Comparison of ENCODE assay signal across 1 cellular context in the genomic region with DNA sequence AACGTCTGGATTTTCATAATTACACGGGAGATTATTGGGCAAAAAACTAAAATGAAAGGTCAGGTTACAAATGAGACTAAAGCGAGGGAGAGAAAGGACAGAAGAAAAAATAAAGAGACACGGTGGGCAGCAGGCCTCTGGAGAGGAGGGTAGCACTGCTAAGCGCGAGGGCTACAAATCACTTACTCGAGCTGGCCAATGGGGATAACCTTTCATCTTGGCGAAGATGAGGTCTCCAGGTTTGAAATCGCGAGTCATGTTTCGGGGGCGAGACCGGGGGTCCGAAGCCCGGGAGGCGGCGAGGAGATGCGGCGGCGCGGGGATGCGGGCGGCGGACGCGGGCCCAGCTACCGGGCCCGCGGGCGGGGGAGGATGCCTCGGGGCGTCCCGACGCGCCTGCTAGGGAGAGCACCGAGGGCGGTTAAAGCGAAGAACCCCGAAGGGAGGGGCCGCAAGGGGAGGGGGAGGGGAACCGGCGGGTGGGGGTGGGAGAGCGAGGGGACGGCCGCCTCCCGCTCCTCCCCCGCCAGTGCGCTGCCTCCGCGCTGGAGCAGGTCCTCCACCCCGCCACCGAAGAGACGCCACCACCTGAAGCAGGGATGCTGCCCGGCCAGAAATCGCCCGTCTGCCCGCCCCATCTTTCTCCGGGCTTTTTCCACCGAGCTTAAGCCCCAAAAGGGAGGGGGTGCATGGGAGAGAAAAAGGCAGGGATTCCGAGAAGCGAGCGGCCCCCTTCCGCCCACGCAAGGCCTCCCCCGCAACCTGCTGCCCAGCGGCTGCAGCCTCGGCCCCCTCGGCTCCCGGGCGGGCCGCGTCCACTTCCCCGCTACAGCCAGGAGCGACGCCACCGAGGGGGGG.
A peak's percentile ranks its signal among the peaks of the same experiment; 100 is the strongest.
TF ChIP-seq lines count a peak whose summit lies in the region.

No MANE protein-coding gene starts in this region.

TF ChIP-seq in H1, 55 proteins besides CTCF, POLR2A, EP300 and RAD21 (continued from another document):
- TF ChIP-seq ASH2L (IDR thresholded peaks at IDR 0.05; ENCODE audit: low read length) (peak; percentile 73), BACH1 (IDR thresholded peaks at IDR 0.05; ENCODE audit: low read length) (no peak), EGR1 (IDR thresholded peaks at IDR 0.05; ENCODE audit: borderline replicate concordance, low read depth, low read length) (peak; percentile 90), RBBP5 (IDR thresholded peaks at IDR 0.05; ENCODE audit: borderline replicate concordance, low read depth, low read length) (no peak), KDM4A (IDR thresholded peaks at IDR 0.05; ENCODE audit: low read depth, low read length, severe bottlenecking) (peak; percentile 37)
